ENCODE assay signal across 1 cellular context in the genomic region with DNA sequence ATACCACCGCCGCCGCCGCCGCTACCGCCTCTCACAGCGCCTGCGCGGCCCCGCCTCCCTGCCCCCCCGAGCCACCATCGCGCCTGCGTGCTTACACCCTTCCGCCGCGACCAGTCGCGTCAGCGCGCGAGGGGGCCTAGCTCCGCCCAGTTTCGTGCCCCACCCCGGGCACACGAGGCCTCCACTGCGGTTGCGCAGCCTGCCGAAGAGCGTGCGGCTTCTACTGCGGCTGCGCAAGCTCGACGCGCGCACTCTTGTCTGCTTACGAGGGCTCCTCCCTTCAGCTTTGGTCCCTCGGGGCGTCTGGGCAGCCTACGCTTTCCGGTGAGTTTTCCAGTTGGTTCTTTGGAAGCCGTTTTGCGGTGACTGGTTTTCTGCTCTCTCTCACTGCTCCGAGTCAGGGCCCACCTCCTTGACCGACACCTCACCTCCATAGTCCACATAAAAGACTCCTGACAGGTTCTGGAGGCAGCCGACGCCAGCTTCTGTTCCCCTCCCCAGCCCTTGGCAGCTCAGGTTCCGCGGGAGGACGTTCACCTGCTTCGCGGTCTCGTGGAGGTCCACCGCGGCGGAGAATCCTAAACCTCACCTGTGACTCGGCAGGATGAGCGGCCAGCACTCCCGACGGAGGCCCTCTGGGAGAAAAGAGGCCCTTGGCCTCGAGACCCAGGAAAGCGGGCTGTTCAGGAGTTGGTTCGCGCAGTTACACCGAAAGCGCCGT.
TF ChIP-seq lines count a peak whose summit lies in the region.

TSS of gene PITPNB (minus strand) at position 35 of the 721 bp plus-strand sequence. CDS start 65 bp downstream, outside the sequence.

TF ChIP-seq in HepG2, 621 proteins besides CTCF, POLR2A, EP300 and RAD21 (continued from another document and continues in another):
- TF ChIP-seq ZNF770 (CRISPR knock-in tag; IDR thresholded peaks at IDR 0.05) (peak; percentile 89), ZNF550 (CRISPR knock-in tag; IDR thresholded peaks at IDR 0.05; ENCODE audit: borderline replicate concordance) (0 out of 2 replicates have a peak, but pooled peaks have one; percentile 14), ARHGAP35 (CRISPR knock-in tag; IDR thresholded peaks at IDR 0.05; ENCODE audit: borderline replicate concordance) (no peak), TBX3 (IDR thresholded peaks at IDR 0.05; ENCODE audit: borderline replicate concordance) (no peak), ZNF768 (CRISPR knock-in tag; IDR thresholded peaks at IDR 0.05) (peak; percentile 63; the same call in 1 of the 2 replicates), FOXK1 (CRISPR knock-in tag; IDR thresholded peaks at IDR 0.05; ENCODE audit: borderline replicate concordance, low read depth) (peak; percentile 64; the same call in 1 of the 2 replicates), NFAT5 (CRISPR knock-in tag; IDR thresholded peaks at IDR 0.05) (no peak), ZNF264 (CRISPR knock-in tag; IDR thresholded peaks at IDR 0.05) (no peak), ZNF496 (CRISPR knock-in tag; IDR thresholded peaks at IDR 0.05; ENCODE audit: insufficient replicate concordance) (no peak), SMAD9 (CRISPR knock-in tag; IDR thresholded peaks at IDR 0.05) (no peak), ZBTB1 (CRISPR knock-in tag; IDR thresholded peaks at IDR 0.05; ENCODE audit: borderline replicate concordance) (no peak), ZNF780A (CRISPR knock-in tag; IDR thresholded peaks at IDR 0.05) (peak; percentile 47; the same call in 1 of the 2 replicates), BRF2 (CRISPR knock-in tag; IDR thresholded peaks at IDR 0.05) (no peak), MAFK (conservative IDR thresholded peaks at IDR 0.05 in 1 of 2, IDR thresholded peaks at IDR 0.05 in 1 of 2; ENCODE audit: low read length in 2 of 2) (no peak), KDM4B (CRISPR knock-in tag; IDR thresholded peaks at IDR 0.05) (no peak), ETV5 (CRISPR knock-in tag; IDR thresholded peaks at IDR 0.05; ENCODE audit: borderline replicate concordance) (0 out of 2 replicates have a peak, but pooled peaks have one; percentile 7), ZNF510 (CRISPR knock-in tag; IDR thresholded peaks at IDR 0.05; ENCODE audit: low read depth) (peak; percentile 60; the same call in 1 of the 2 replicates), ZNF30 (CRISPR knock-in tag; IDR thresholded peaks at IDR 0.05) (no peak), ZNF781 (CRISPR knock-in tag; IDR thresholded peaks at IDR 0.05; ENCODE audit: borderline replicate concordance, not compliant biosample characterization) (peak; percentile 47), POLR2G (IDR thresholded peaks at IDR 0.05; ENCODE audit: low read depth, low read length) (peak; percentile 83), SRSF4 (IDR thresholded peaks at IDR 0.05; ENCODE audit: low read depth, low read length, poor library complexity, severe bottlenecking) (no peak), ZNF766 (CRISPR knock-in tag; IDR thresholded peaks at IDR 0.05; ENCODE audit: borderline replicate concordance) (no peak), ZNF367 (CRISPR knock-in tag; IDR thresholded peaks at IDR 0.05; ENCODE audit: borderline replicate concordance) (no peak), KDM2A (CRISPR knock-in tag; IDR thresholded peaks at IDR 0.05; ENCODE audit: borderline replicate concordance, low read depth) (no peak; the same call in 1 of the 2 replicates), SNAI1 (CRISPR knock-in tag; IDR thresholded peaks at IDR 0.05; ENCODE audit: borderline replicate concordance) (no peak), SRF (IDR thresholded peaks at IDR 0.05; ENCODE audit: low read depth, low read length) (no peak), CCDC6 (CRISPR knock-in tag; IDR thresholded peaks at IDR 0.05) (0 out of 2 replicates have a peak, but pooled peaks have one; percentile 62), NR2F6 (IDR thresholded peaks at IDR 0.05) (no peak), NR2F6 (CRISPR knock-in tag; IDR thresholded peaks at IDR 0.05) (peak; percentile 31; the same call in 1 of the 2 replicates), ZFP41 (CRISPR knock-in tag; IDR thresholded peaks at IDR 0.05; ENCODE audit: borderline replicate concordance) (0 out of 2 replicates have a peak, but pooled peaks have one; percentile 38), ZNF260 (CRISPR knock-in tag; IDR thresholded peaks at IDR 0.05; ENCODE audit: borderline replicate concordance, low read depth) (no peak)
- TF ChIP-seq, protein P1, sequence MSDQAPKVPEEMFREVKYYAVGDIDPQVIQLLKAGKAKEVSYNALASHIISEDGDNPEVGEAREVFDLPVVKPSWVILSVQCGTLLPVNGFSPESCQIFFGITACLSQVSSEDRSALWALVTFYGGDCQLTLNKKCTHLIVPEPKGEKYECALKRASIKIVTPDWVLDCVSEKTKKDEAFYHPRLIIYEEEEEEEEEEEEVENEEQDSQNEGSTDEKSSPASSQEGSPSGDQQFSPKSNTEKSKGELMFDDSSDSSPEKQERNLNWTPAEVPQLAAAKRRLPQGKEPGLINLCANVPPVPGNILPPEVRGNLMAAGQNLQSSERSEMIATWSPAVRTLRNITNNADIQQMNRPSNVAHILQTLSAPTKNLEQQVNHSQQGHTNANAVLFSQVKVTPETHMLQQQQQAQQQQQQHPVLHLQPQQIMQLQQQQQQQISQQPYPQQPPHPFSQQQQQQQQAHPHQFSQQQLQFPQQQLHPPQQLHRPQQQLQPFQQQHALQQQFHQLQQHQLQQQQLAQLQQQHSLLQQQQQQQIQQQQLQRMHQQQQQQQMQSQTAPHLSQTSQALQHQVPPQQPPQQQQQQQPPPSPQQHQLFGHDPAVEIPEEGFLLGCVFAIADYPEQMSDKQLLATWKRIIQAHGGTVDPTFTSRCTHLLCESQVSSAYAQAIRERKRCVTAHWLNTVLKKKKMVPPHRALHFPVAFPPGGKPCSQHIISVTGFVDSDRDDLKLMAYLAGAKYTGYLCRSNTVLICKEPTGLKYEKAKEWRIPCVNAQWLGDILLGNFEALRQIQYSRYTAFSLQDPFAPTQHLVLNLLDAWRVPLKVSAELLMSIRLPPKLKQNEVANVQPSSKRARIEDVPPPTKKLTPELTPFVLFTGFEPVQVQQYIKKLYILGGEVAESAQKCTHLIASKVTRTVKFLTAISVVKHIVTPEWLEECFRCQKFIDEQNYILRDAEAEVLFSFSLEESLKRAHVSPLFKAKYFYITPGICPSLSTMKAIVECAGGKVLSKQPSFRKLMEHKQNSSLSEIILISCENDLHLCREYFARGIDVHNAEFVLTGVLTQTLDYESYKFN (CRISPR knock-in tag; conservative IDR thresholded peaks at IDR 0.05), result peak; percentile 34; the same call in 1 of the 2 replicates
- TF ChIP-seq, protein P2, sequence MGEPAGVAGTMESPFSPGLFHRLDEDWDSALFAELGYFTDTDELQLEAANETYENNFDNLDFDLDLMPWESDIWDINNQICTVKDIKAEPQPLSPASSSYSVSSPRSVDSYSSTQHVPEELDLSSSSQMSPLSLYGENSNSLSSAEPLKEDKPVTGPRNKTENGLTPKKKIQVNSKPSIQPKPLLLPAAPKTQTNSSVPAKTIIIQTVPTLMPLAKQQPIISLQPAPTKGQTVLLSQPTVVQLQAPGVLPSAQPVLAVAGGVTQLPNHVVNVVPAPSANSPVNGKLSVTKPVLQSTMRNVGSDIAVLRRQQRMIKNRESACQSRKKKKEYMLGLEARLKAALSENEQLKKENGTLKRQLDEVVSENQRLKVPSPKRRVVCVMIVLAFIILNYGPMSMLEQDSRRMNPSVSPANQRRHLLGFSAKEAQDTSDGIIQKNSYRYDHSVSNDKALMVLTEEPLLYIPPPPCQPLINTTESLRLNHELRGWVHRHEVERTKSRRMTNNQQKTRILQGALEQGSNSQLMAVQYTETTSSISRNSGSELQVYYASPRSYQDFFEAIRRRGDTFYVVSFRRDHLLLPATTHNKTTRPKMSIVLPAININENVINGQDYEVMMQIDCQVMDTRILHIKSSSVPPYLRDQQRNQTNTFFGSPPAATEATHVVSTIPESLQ (CRISPR knock-in tag; conservative IDR thresholded peaks at IDR 0.05), result no peak
- TF ChIP-seq, protein P3, sequence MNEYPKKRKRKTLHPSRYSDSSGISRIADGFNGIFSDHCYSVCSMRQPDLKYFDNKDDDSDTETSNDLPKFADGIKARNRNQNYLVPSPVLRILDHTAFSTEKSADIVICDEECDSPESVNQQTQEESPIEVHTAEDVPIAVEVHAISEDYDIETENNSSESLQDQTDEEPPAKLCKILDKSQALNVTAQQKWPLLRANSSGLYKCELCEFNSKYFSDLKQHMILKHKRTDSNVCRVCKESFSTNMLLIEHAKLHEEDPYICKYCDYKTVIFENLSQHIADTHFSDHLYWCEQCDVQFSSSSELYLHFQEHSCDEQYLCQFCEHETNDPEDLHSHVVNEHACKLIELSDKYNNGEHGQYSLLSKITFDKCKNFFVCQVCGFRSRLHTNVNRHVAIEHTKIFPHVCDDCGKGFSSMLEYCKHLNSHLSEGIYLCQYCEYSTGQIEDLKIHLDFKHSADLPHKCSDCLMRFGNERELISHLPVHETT (CRISPR knock-in tag; conservative IDR thresholded peaks at IDR 0.05), result no peak
- TF ChIP-seq, protein P4, sequence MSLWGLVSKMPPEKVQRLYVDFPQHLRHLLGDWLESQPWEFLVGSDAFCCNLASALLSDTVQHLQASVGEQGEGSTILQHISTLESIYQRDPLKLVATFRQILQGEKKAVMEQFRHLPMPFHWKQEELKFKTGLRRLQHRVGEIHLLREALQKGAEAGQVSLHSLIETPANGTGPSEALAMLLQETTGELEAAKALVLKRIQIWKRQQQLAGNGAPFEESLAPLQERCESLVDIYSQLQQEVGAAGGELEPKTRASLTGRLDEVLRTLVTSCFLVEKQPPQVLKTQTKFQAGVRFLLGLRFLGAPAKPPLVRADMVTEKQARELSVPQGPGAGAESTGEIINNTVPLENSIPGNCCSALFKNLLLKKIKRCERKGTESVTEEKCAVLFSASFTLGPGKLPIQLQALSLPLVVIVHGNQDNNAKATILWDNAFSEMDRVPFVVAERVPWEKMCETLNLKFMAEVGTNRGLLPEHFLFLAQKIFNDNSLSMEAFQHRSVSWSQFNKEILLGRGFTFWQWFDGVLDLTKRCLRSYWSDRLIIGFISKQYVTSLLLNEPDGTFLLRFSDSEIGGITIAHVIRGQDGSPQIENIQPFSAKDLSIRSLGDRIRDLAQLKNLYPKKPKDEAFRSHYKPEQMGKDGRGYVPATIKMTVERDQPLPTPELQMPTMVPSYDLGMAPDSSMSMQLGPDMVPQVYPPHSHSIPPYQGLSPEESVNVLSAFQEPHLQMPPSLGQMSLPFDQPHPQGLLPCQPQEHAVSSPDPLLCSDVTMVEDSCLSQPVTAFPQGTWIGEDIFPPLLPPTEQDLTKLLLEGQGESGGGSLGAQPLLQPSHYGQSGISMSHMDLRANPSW (CRISPR knock-in tag; IDR thresholded peaks at IDR 0.05; ENCODE audit: borderline replicate concordance), result no peak; the same call in 1 of the 2 replicates
